In the genomic region with DNA sequence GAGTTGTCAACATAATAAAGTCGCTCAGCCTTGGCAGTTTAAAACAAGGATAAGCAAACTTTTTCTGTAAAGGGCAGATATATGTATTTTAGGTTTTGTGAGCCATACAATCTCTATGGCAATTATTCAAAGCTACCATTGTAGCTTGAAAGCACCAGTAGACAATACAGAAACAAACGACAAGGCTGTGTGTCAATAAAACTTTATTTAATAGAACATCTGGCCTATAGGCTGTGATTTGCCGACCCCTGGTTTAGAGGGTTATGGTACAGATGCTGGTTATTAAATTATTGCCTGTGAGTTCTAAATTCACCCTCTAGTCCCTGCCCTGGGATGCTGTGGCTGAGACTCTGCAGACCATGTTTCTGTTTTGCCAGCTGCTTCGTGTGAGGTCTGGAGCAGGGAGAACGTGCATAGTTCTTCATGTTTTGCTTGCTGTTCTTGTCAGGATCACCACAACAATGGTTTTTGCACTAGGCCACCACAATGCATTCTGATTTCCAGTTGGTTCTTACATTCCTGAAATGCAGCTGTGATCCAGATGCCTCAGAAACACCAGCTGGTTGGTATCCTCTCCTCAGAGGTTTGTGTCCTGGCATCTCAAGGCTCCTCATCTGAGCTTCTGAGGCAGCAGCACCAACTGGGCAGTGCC, we compare ENCODE assay signal across 23 cellular contexts. TPM values are rescaled to one million over a fixed set of nuclear protein-coding genes. Genes with fewer than 3 reads are reported as not detected.
"Had no signal": no experiment of that assay in that cellular context is flagged by ENCODE, and none has a peak within 500 bp of the region (broad histone marks: within the 10 kb centered on the region; RNA-seq: fewer than 3 reads in every experiment).

No MANE protein-coding gene starts in this region.

- H3K27me3 Mint-ChIP-seq: naive thymus-derived CD8-positive, alpha-beta T cell; stimulated activated memory B cell treated with anti-CD40 and anti-IgM and Interleukin-4, amounts not matched to agents 10 μg/mL and 1 μg/mL and 100 μg/mL, for 72 hours; stimulated activated naive CD8-positive, alpha-beta T cell treated with anti-CD3 and anti-CD28 coated beads, Interleukin-15, Interleukin-2, amounts not matched to agents 100 ng/mL and 50 ng/mL, for 24 hours had no signal

- H3K36me3 ChIP-seq: neutrophil, right lobe of liver, spleen, tibial artery, upper lobe of left lung, vagina had no signal

- H3K36me3 Mint-ChIP-seq: stimulated activated memory B cell treated with anti-CD40 and anti-IgM and Interleukin-4, amounts not matched to agents 10 μg/mL and 1 μg/mL and 100 μg/mL, for 72 hours had no signal

- H3K4me1 ChIP-seq: psoas muscle, right lobe of liver, spleen, vagina had no signal

- H3K27ac Mint-ChIP-seq: naive thymus-derived CD8-positive, alpha-beta T cell; stimulated activated memory B cell treated with anti-CD40 and anti-IgM and Interleukin-4, amounts not matched to agents 10 μg/mL and 1 μg/mL and 100 μg/mL, for 72 hours; stimulated activated naive CD8-positive, alpha-beta T cell treated with anti-CD3 and anti-CD28 coated beads, Interleukin-15, Interleukin-2, amounts not matched to agents 100 ng/mL and 50 ng/mL, for 24 hours had no signal

- H2AFZ ChIP-seq: hepatocyte had no signal

- H3K4me3 ChIP-seq: hepatocyte, psoas muscle, right lobe of liver, spleen, tibial artery, upper lobe of left lung, vagina had no signal

- H3K4me2 ChIP-seq: hepatocyte had no signal

- H3K4me3 Mint-ChIP-seq: naive thymus-derived CD8-positive, alpha-beta T cell; stimulated activated memory B cell treated with anti-CD40 and anti-IgM and Interleukin-4, amounts not matched to agents 10 μg/mL and 1 μg/mL and 100 μg/mL, for 72 hours; stimulated activated naive CD8-positive, alpha-beta T cell treated with anti-CD3 and anti-CD28 coated beads, Interleukin-15, Interleukin-2, amounts not matched to agents 100 ng/mL and 50 ng/mL, for 24 hours had no signal

- H3K4me1 Mint-ChIP-seq: stimulated activated memory B cell treated with anti-CD40 and anti-IgM and Interleukin-4, amounts not matched to agents 10 μg/mL and 1 μg/mL and 100 μg/mL, for 72 hours had no signal

- H3K27ac ChIP-seq: hepatocyte, neutrophil, psoas muscle, right lobe of liver, spleen, tibial artery, upper lobe of left lung, vagina had no signal

- H3K9me3 ChIP-seq: neutrophil, psoas muscle, right lobe of liver, spleen, upper lobe of left lung, vagina had no signal

- H3K79me2 ChIP-seq: hepatocyte had no signal

- ATAC-seq: naive thymus-derived CD8-positive, alpha-beta T cell; psoas muscle; right lobe of liver; stimulated activated memory B cell treated with anti-CD40 and anti-IgM and Interleukin-4, amounts not matched to agents 10 μg/mL and 1 μg/mL and 100 μg/mL, for 72 hours had no signal

- DNase-seq: cortex of kidney; effector memory CD4-positive, alpha-beta T cell; foreskin melanocyte; head of caudate nucleus; kidney glomerular epithelial cell; mammary epithelial cell; naive thymus-derived CD8-positive, alpha-beta T cell; psoas muscle; retina; right lobe of liver; spleen; stimulated activated CD4-positive, alpha-beta T cell treated with anti-CD3 and anti-CD28 coated beads, Interleukin-15, amount 100 ng/mL, for 24 hours; stimulated activated CD4-positive, alpha-beta T cell treated with anti-CD3 and anti-CD28 coated beads, Interleukin-1b, Interleukin-23, amount 100 ng/mL, for 48 hours; stimulated activated CD4-positive, alpha-beta T cell treated with anti-CD3 and anti-CD28 coated beads, Interleukin-4, amount 100 ng/mL, for 24 hours; tibial artery; upper lobe of left lung had no signal

- H3K27me3 ChIP-seq: neutrophil, right lobe of liver, spleen, tibial artery, upper lobe of left lung, vagina had no signal

RNA-seq across cellular contexts. Expression of a gene that starts 46.6 kb away (rescaled TPM):
- total RNA-seq: epithelial cell of proximal tubule, mammary epithelial cell, osteoblast, psoas muscle had no signal
